Comparison of ENCODE assay signal across 1 cellular context in the genomic region with DNA sequence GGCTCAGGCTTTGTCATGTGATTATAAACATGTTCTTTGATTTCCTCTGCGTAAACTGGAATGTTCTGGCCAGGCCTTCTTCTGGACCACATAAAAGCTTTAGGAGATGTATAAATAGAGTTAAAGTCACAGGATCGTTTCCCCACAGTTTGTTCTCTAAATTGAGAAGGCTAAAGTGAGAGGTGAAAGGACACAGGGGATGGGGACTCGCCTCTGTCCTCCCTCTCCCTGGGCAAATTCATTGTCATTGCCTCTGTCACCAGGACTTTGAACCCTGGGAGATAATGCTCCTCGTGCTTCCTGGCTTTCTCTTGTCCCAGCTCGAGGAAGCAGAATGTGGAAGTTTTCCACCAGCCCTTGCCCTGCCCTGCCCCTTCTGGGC.
TF ChIP-seq lines count a peak whose summit lies in the region.

No MANE protein-coding gene starts in this region.

TF ChIP-seq in HepG2, 621 proteins besides CTCF, POLR2A, EP300 and RAD21 (continued from another document and continues in another):
- TF ChIP-seq, protein P1, sequence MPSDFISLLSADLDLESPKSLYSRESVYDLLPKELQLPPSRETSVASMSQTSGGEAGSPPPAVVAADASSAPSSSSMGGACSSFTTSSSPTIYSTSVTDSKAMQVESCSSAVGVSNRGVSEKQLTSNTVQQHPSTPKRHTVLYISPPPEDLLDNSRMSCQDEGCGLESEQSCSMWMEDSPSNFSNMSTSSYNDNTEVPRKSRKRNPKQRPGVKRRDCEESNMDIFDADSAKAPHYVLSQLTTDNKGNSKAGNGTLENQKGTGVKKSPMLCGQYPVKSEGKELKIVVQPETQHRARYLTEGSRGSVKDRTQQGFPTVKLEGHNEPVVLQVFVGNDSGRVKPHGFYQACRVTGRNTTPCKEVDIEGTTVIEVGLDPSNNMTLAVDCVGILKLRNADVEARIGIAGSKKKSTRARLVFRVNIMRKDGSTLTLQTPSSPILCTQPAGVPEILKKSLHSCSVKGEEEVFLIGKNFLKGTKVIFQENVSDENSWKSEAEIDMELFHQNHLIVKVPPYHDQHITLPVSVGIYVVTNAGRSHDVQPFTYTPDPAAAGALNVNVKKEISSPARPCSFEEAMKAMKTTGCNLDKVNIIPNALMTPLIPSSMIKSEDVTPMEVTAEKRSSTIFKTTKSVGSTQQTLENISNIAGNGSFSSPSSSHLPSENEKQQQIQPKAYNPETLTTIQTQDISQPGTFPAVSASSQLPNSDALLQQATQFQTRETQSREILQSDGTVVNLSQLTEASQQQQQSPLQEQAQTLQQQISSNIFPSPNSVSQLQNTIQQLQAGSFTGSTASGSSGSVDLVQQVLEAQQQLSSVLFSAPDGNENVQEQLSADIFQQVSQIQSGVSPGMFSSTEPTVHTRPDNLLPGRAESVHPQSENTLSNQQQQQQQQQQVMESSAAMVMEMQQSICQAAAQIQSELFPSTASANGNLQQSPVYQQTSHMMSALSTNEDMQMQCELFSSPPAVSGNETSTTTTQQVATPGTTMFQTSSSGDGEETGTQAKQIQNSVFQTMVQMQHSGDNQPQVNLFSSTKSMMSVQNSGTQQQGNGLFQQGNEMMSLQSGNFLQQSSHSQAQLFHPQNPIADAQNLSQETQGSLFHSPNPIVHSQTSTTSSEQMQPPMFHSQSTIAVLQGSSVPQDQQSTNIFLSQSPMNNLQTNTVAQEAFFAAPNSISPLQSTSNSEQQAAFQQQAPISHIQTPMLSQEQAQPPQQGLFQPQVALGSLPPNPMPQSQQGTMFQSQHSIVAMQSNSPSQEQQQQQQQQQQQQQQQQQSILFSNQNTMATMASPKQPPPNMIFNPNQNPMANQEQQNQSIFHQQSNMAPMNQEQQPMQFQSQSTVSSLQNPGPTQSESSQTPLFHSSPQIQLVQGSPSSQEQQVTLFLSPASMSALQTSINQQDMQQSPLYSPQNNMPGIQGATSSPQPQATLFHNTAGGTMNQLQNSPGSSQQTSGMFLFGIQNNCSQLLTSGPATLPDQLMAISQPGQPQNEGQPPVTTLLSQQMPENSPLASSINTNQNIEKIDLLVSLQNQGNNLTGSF (CRISPR knock-in tag; IDR thresholded peaks at IDR 0.05), result no peak; the same call in 1 of the 2 replicates
- TF ChIP-seq SKIL (CRISPR knock-in tag; IDR thresholded peaks at IDR 0.05; ENCODE audit: borderline replicate concordance) (peak; percentile 82), ZMYM3 (CRISPR knock-in tag; IDR thresholded peaks at IDR 0.05) (peak; percentile 77; the same call in 1 of the 2 replicates), ZNF672 (CRISPR knock-in tag; IDR thresholded peaks at IDR 0.05) (no peak), CBX5 (CRISPR knock-in tag; IDR thresholded peaks at IDR 0.05; ENCODE audit: borderline replicate concordance) (peak; percentile 68; the same call in 1 of the 2 replicates), ZNF205 (CRISPR knock-in tag; IDR thresholded peaks at IDR 0.05) (peak; percentile 83), NFKBIZ (CRISPR knock-in tag; IDR thresholded peaks at IDR 0.05) (peak; percentile 61; the same call in 1 of the 2 replicates), ZBTB8A (CRISPR knock-in tag; IDR thresholded peaks at IDR 0.05; ENCODE audit: borderline replicate concordance, low read depth) (no peak), ZNF746 (CRISPR knock-in tag; IDR thresholded peaks at IDR 0.05) (peak; percentile 81; the same call in 1 of the 2 replicates), IRF2 (CRISPR knock-in tag; IDR thresholded peaks at IDR 0.05) (peak; percentile 82; the same call in 1 of the 2 replicates), SAFB2 (CRISPR knock-in tag; IDR thresholded peaks at IDR 0.05; ENCODE audit: borderline replicate concordance, low read depth) (no peak), IRX3 (CRISPR knock-in tag; IDR thresholded peaks at IDR 0.05; ENCODE audit: borderline replicate concordance, low read depth) (no peak), FOXA1 (IDR thresholded peaks at IDR 0.05) (no peak), FOXA1 (CRISPR knock-in tag; IDR thresholded peaks at IDR 0.05) (peak; percentile 57; the same call in 1 of the 2 replicates), ZNF350 (CRISPR knock-in tag; IDR thresholded peaks at IDR 0.05; ENCODE audit: borderline replicate concordance, low read depth) (peak; percentile 65), YEATS4 (CRISPR knock-in tag; IDR thresholded peaks at IDR 0.05; ENCODE audit: borderline replicate concordance) (peak; percentile 54; the same call in 1 of the 2 replicates), YEATS2 (CRISPR knock-in tag; IDR thresholded peaks at IDR 0.05; ENCODE audit: borderline replicate concordance) (peak; percentile 76; the same call in 1 of the 2 replicates), GABPB1 (CRISPR knock-in tag; IDR thresholded peaks at IDR 0.05) (peak; percentile 22; the same call in 1 of the 2 replicates), ZNF713 (CRISPR knock-in tag; IDR thresholded peaks at IDR 0.05) (no peak), ARNT2 (CRISPR knock-in tag; IDR thresholded peaks at IDR 0.05; ENCODE audit: low read depth) (peak; percentile 45; the same call in 1 of the 2 replicates), ZNF160 (CRISPR knock-in tag; IDR thresholded peaks at IDR 0.05) (no peak), SSRP1 (CRISPR knock-in tag; IDR thresholded peaks at IDR 0.05) (peak; percentile 37; the same call in 1 of the 2 replicates), ZNF609 (CRISPR knock-in tag; IDR thresholded peaks at IDR 0.05; ENCODE audit: borderline replicate concordance) (no peak), GFI1 (CRISPR knock-in tag; IDR thresholded peaks at IDR 0.05; ENCODE audit: borderline replicate concordance) (peak; percentile 76), NR2F6 (IDR thresholded peaks at IDR 0.05) (peak; percentile 58), NR2F6 (CRISPR knock-in tag; IDR thresholded peaks at IDR 0.05) (peak; percentile 83; the same call in 1 of the 2 replicates), ZNF251 (CRISPR knock-in tag; IDR thresholded peaks at IDR 0.05) (no peak), ZNF362 (CRISPR knock-in tag; IDR thresholded peaks at IDR 0.05; ENCODE audit: borderline replicate concordance) (0 out of 2 replicates have a peak, but pooled peaks have one; percentile 11), PREB (CRISPR knock-in tag; IDR thresholded peaks at IDR 0.05) (no peak), ZSCAN21 (CRISPR knock-in tag; IDR thresholded peaks at IDR 0.05; ENCODE audit: borderline replicate concordance) (peak; percentile 60), ZBTB3 (CRISPR knock-in tag; IDR thresholded peaks at IDR 0.05; ENCODE audit: borderline replicate concordance, low read depth) (no peak), MED8 (CRISPR knock-in tag; IDR thresholded peaks at IDR 0.05; ENCODE audit: insufficient replicate concordance) (peak; percentile 52), ZMYM4 (CRISPR knock-in tag; IDR thresholded peaks at IDR 0.05) (peak; percentile 91), NR2F1 (CRISPR knock-in tag; IDR thresholded peaks at IDR 0.05) (peak; percentile 10 to 60; a peak in 2 of 4 replicates), SP5 (CRISPR knock-in tag; IDR thresholded peaks at IDR 0.05; ENCODE audit: borderline replicate concordance, low read depth) (peak; percentile 18; the same call in 1 of the 2 replicates)
- TF ChIP-seq, protein P2, sequence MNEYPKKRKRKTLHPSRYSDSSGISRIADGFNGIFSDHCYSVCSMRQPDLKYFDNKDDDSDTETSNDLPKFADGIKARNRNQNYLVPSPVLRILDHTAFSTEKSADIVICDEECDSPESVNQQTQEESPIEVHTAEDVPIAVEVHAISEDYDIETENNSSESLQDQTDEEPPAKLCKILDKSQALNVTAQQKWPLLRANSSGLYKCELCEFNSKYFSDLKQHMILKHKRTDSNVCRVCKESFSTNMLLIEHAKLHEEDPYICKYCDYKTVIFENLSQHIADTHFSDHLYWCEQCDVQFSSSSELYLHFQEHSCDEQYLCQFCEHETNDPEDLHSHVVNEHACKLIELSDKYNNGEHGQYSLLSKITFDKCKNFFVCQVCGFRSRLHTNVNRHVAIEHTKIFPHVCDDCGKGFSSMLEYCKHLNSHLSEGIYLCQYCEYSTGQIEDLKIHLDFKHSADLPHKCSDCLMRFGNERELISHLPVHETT (CRISPR knock-in tag; conservative IDR thresholded peaks at IDR 0.05), result no peak
- TF ChIP-seq, protein P3, sequence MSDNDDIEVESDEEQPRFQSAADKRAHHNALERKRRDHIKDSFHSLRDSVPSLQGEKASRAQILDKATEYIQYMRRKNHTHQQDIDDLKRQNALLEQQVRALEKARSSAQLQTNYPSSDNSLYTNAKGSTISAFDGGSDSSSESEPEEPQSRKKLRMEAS (IDR thresholded peaks at IDR 0.05), result peak; percentile 99
- TF ChIP-seq, protein P4, sequence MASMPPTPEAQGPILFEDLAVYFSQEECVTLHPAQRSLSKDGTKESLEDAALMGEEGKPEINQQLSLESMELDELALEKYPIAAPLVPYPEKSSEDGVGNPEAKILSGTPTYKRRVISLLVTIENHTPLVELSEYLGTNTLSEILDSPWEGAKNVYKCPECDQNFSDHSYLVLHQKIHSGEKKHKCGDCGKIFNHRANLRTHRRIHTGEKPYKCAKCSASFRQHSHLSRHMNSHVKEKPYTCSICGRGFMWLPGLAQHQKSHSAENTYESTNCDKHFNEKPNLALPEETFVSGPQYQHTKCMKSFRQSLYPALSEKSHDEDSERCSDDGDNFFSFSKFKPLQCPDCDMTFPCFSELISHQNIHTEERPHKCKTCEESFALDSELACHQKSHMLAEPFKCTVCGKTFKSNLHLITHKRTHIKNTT (CRISPR knock-in tag; IDR thresholded peaks at IDR 0.05), result no peak
- TF ChIP-seq, protein P5, sequence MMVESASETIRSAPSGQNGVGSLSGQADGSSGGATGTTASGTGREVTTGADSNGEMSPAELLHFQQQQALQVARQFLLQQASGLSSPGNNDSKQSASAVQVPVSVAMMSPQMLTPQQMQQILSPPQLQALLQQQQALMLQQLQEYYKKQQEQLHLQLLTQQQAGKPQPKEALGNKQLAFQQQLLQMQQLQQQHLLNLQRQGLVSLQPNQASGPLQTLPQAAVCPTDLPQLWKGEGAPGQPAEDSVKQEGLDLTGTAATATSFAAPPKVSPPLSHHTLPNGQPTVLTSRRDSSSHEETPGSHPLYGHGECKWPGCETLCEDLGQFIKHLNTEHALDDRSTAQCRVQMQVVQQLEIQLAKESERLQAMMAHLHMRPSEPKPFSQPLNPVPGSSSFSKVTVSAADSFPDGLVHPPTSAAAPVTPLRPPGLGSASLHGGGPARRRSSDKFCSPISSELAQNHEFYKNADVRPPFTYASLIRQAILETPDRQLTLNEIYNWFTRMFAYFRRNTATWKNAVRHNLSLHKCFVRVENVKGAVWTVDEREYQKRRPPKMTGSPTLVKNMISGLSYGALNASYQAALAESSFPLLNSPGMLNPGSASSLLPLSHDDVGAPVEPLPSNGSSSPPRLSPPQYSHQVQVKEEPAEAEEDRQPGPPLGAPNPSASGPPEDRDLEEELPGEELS (CRISPR knock-in tag; IDR thresholded peaks at IDR 0.05), result peak; percentile 66
